In the genomic region with DNA sequence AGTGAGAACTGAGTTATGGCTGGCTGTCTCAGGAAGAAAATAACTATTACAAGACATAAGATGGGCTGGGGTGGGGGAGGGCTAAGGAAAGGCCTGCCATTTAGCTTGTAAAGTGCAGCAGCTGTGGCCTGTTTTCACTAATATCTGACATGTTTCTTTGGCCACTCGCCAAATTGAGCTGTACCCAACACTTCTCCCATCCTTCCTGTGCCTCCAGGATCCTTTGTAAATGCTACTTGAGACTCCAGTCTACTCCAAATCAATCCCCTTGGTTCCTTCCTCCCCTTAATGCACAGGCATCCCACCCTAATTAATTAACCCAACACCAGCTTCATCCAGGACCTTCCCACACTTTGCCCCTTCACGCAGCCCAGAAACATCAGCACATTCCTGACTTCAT, we compare ENCODE assay signal across 1 cellular context.
TF ChIP-seq lines count a peak whose summit lies in the region.

No MANE protein-coding gene starts in this region.

TF ChIP-seq in H1, 55 proteins besides CTCF, POLR2A, EP300 and RAD21:
- no peak for TF ChIP-seq SP4 (IDR thresholded peaks at IDR 0.05; ENCODE audit: low read length)
- no peak for TF ChIP-seq PHF8 (conservative IDR thresholded peaks at IDR 0.05; ENCODE audit: low read depth, low read length)
